In genomic region chr3:45441570-45442313, GRCh38 we compare ENCODE assay signal across 24 cellular contexts. TPM values are rescaled to one million over a fixed set of nuclear protein-coding genes. Genes with fewer than 3 reads are reported as not detected.
A peak's percentile ranks its signal among the peaks of the same experiment; 100 is the strongest.
DNase-seq lines count a peak whose midpoint lies in the region; ATAC-seq and TF ChIP-seq lines count a peak whose summit lies in the region.
"Had no signal": no experiment of that assay in that cellular context is flagged by ENCODE, and none has a peak within 500 bp of the region (broad histone marks: within the 10 kb centered on the region; RNA-seq: fewer than 3 reads in every experiment).

No MANE protein-coding gene starts in this region.

- no peaks in the 10 kb centered on the region for H3K27me3 ChIP-seq in H9 (ENCODE audit: insufficient read depth, low read length)
- H3K27me3 ChIP-seq: tibial artery had no signal

- no peak overlapping the region for H4K91ac ChIP-seq in H9 (ENCODE audit: insufficient read length, low read depth, low read length)

- ATAC-seq in WTC11: no peak
- no peak for ATAC-seq in HG03135 (IDR thresholded peaks at IDR 0.05; ENCODE audit: unreplicated experiment)
- ATAC-seq: esophagus mucosa, HCT116 had no signal

- H2AFZ ChIP-seq in H9 (ENCODE audit: low read length): no peak overlapping the region

- no peak overlapping the region for H3K4me2 ChIP-seq in H9 (ENCODE audit: insufficient read depth, insufficient read length, low read length)

- H4K8ac ChIP-seq in H9 (replicated peaks; ENCODE audit: insufficient read length, low read depth, low read length): no peak overlapping the region

- no peak overlapping the region for H3K9ac ChIP-seq in H9 (ENCODE audit: extremely low read depth, insufficient read length, low read length)

- peak overlapping the region; percentile 17; the same call in 1 of the 2 replicates for H3K14ac ChIP-seq in H9 (ENCODE audit: insufficient read depth, low read length)

- H3K27ac ChIP-seq in H9 (ENCODE audit: insufficient read length, low read depth, low read length): no peak overlapping the region
- H3K27ac ChIP-seq: skin epidermis, tibial artery had no signal

- H2BK20ac ChIP-seq in H9 (ENCODE audit: low read depth, low read length, poor library complexity, severe bottlenecking): no peak overlapping the region

- no peaks in the 10 kb centered on the region for H3K9me3 Mint-ChIP-seq in H9
- H3K9me3 Mint-ChIP-seq in WTC11: peaks cover 4% of the 10 kb centered on the region; the same call in 1 of the 2 replicates
- H3K9me3 Mint-ChIP-seq in mesothelial cell of epicardium: no peaks in the 10 kb centered on the region
- H3K9me3 Mint-ChIP-seq: activated B cell treated with CpG ODN at 0.5 μM for 24 hours; CD8-positive, alpha-beta memory T cell had no signal

- H4K5ac ChIP-seq in H9 (ENCODE audit: insufficient read length, low read depth, low read length): no peak overlapping the region

- H3T11ph ChIP-seq in H9 (ENCODE audit: low read length): no peak overlapping the region

- WGBS in H9 (ENCODE audit: extremely low coverage, insufficient read length, low lambda C conversion rate): no CpG with 5 or more reads among the region's 6 CpGs

- no peaks in the 10 kb centered on the region for H3K9me3 ChIP-seq in H9 (ENCODE audit: control insufficient read depth, low read depth, low read length)
- H3K9me3 ChIP-seq: tibial artery had no signal

- no peak overlapping the region for H3K56ac ChIP-seq in H9 (ENCODE audit: insufficient read length, low read depth, low read length)

- no peak overlapping the region for H3K23ac ChIP-seq in H9 (ENCODE audit: insufficient read length, low read depth, low read length)

- POLR2A ChIA-PET in WTC11 (lab: Charles Lee): no interaction called here

- H3K79me2 ChIP-seq in H9 (ENCODE audit: insufficient read depth, low read length): no peaks in the 10 kb centered on the region; the same call in 1 of the 2 replicates

- TF ChIP-seq CTCF in H9 (conservative IDR thresholded peaks at IDR 0.05) (no peak), WTC11 (IDR thresholded peaks at IDR 0.05) (no peak), mesothelial cell of epicardium (IDR thresholded peaks at IDR 0.05; ENCODE audit: unreplicated experiment) (no peak)

- H2BK120ac ChIP-seq in H9 (ENCODE audit: low read depth, low read length, poor library complexity, severe bottlenecking): no peak overlapping the region

- H4K20me1 ChIP-seq in H9 (ENCODE audit: control insufficient read depth, insufficient read depth, insufficient read length): no peaks in the 10 kb centered on the region

- H3K4me3 Mint-ChIP-seq in H9 (no peak overlapping the region; a peak in 1 of 5 replicates), WTC11 (no peak overlapping the region), mesothelial cell of epicardium (no peak overlapping the region)
- H3K4me3 Mint-ChIP-seq: activated B cell treated with CpG ODN at 0.5 μM for 24 hours; CD8-positive, alpha-beta memory T cell had no signal

- H2BK5ac ChIP-seq in H9 (ENCODE audit: insufficient read length, low read length): no peak overlapping the region

- H2BK12ac ChIP-seq in H9 (ENCODE audit: insufficient read length, low read depth, low read length): no peak overlapping the region

- CTCF ChIA-PET in WTC11 (lab: Charles Lee): interaction anchor here (0.6 to 0.8 kb wide), 2 partner anchors 66 to 146 kb away, joined by 3 read pairs; no protein-coding TSS in a partner anchor

- peaks cover 7% of the 10 kb centered on the region; the same call in 1 of the 2 replicates for H3K4me1 ChIP-seq in H9 (ENCODE audit: insufficient read depth, low read length)

- H3K27ac Mint-ChIP-seq in H9: peak overlapping the region; percentile 40 to 89 (median 57); a peak in 6 of 7 replicates
- peak overlapping the region; percentile 66 for H3K27ac Mint-ChIP-seq in WTC11
- H3K27ac Mint-ChIP-seq in mesothelial cell of epicardium: peak overlapping the region; percentile 61
- H3K27ac Mint-ChIP-seq: activated B cell treated with CpG ODN at 0.5 μM for 24 hours had no signal

- H3K36me3 Mint-ChIP-seq in H9 (ENCODE audit: insufficient read depth in 1 of 3, low read depth in 3 of 3) (peaks cover 12 to 20% (median 17%) of the 10 kb centered on the region in 3 experiments), WTC11 (peaks cover 16% of the 10 kb centered on the region), mesothelial cell of epicardium (peaks cover 2% of the 10 kb centered on the region)

- peak; percentile 30 for DNase-seq in AG20443 (ENCODE audit: low spot score)
- DNase-seq in H9: no peak
- DNase-seq in WTC11 (ENCODE audit: low spot score): no peak
- DNase-seq in mesothelial cell of epicardium (ENCODE audit: low spot score in 2 of 2, unreplicated experiment in 2 of 2): no peak
- DNase-seq in NCI-H2107 (lab: John Stamatoyannopoulos, UW): no peak
- DNase-seq in NCI-H2171 treated with DMSO at 0.1 percent for 48 hours (lab: John Stamatoyannopoulos, UW): no peak
- DNase-seq in NCI-H1436 treated with DMSO at 0.1 percent for 48 hours (lab: John Stamatoyannopoulos, UW): no peak
- DNase-seq: activated B cell treated with CpG ODN at 0.5 μM for 24 hours; activated naive CD4-positive, alpha-beta T cell treated with anti-CD3 and anti-CD28 coated beads, Interleukin-2, amount 50 U/mL, for 16 hours; activated T-cell treated with anti-CD3 and anti-CD28 coated beads, Interleukin-2, amount 50 U/mL, for 48 hours; anterior cingulate cortex; CD8-positive, alpha-beta memory T cell; central memory CD4-positive, alpha-beta T cell; midbrain; MV-4-11; NCI-H1930; NCI-H446; stimulated activated naive CD4-positive, alpha-beta T cell treated with Interleukin-2 at 50 U/mL for 16 hours; T-helper 2 cell; tibial artery had no signal

- no peaks in the 10 kb centered on the region for H3K23me2 ChIP-seq in H9 (ENCODE audit: insufficient read length, low read depth, low read length, poor library complexity, severe bottlenecking)

- H3K4ac ChIP-seq in H9 (ENCODE audit: low read depth, low read length): no peak overlapping the region

- no peak overlapping the region for H2BK15ac ChIP-seq in H9 (ENCODE audit: low read depth, low read length)

- peaks cover 32 to 36% of the 10 kb centered on the region in 2 experiments for H3K4me1 Mint-ChIP-seq in H9
- peaks cover 36% of the 10 kb centered on the region for H3K4me1 Mint-ChIP-seq in WTC11
- H3K4me1 Mint-ChIP-seq in mesothelial cell of epicardium: peaks cover 22% of the 10 kb centered on the region
- H3K4me1 Mint-ChIP-seq: activated B cell treated with CpG ODN at 0.5 μM for 24 hours had no signal

- H3K18ac ChIP-seq in H9 (ENCODE audit: insufficient read length, low read depth, low read length): peak overlapping the region; percentile 4

- H3K27me3 Mint-ChIP-seq in H9 (ENCODE audit: low read depth): no peaks in the 10 kb centered on the region; the same call in 1 of the 2 replicates
- no peaks in the 10 kb centered on the region for H3K27me3 Mint-ChIP-seq in WTC11 (ENCODE audit: low read depth)
- no peaks in the 10 kb centered on the region for H3K27me3 Mint-ChIP-seq in mesothelial cell of epicardium (ENCODE audit: low read depth)
- H3K27me3 Mint-ChIP-seq: activated B cell treated with CpG ODN at 0.5 μM for 24 hours; CD8-positive, alpha-beta memory T cell had no signal

- no peak overlapping the region for H2AK5ac ChIP-seq in H9 (ENCODE audit: insufficient read length, low read length)

- no peaks in the 10 kb centered on the region for H3K79me1 ChIP-seq in H9 (ENCODE audit: insufficient read depth, low read depth, low read length, poor library complexity, severe bottlenecking)

TF ChIP-seq in WTC11, 78 proteins besides CTCF, POLR2A, EP300 and RAD21:
- no peak for TF ChIP-seq ATF2 (CRISPR knock-in tag; IDR thresholded peaks at IDR 0.05; ENCODE audit: borderline replicate concordance, low read depth)
- TF ChIP-seq SMAD3 (CRISPR knock-in tag; IDR thresholded peaks at IDR 0.05; ENCODE audit: borderline replicate concordance): no peak
- no peak for TF ChIP-seq FOXP4 (CRISPR knock-in tag; IDR thresholded peaks at IDR 0.05)
- no peak for TF ChIP-seq ZNF423 (CRISPR knock-in tag; IDR thresholded peaks at IDR 0.05)
- TF ChIP-seq JUN (CRISPR knock-in tag; IDR thresholded peaks at IDR 0.05): no peak

RNA-seq across cellular contexts. Expression of gene LARS2, which starts 53.4 kb away (rescaled TPM):
- 44.4 and 44.6 TPM in 2 replicates for total RNA-seq in H9 (2021)
- 43.0 to 52.0 TPM (median 46.3 TPM) in 3 replicates for total RNA-seq in WTC11 (2021)
- total RNA-seq in mesothelial cell of epicardium: 31.3 to 37.0 TPM (median 36.4 TPM) in 3 replicates
